In genomic region chr1:158999301-159000069, GRCh38 we compare ENCODE assay signal across 8 cellular contexts.
A peak's percentile ranks its signal among the peaks of the same experiment; 100 is the strongest.
DNase-seq lines count a peak whose midpoint lies in the region; ATAC-seq and TF ChIP-seq lines count a peak whose summit lies in the region.

No MANE protein-coding gene starts in this region.

- no peaks in the 10 kb centered on the region for H3K27me3 ChIP-seq in effector memory CD4-positive, alpha-beta T cell (replicated peaks; ENCODE audit: control insufficient read depth, insufficient read depth, low read length, poor library complexity, severe bottlenecking)

- no peak overlapping the region for H3K27ac ChIP-seq in effector memory CD4-positive, alpha-beta T cell (ENCODE audit: insufficient read depth, low read length, poor library complexity, severe bottlenecking)

- no peaks in the 10 kb centered on the region for H3K4me1 ChIP-seq in effector memory CD4-positive, alpha-beta T cell (ENCODE audit: control insufficient read depth, insufficient read depth, low read length, poor library complexity, severe bottlenecking)

- no peak overlapping the region for H3K4me3 ChIP-seq in effector memory CD4-positive, alpha-beta T cell (ENCODE audit: insufficient read depth, low read depth, low read length, poor library complexity, severe bottlenecking)

- peak; percentile 90 for ATAC-seq in SK-N-SH treated with all-trans-retinoic acid at 6 μM for 48 hours
- no peak for ATAC-seq in GM21423 (IDR thresholded peaks at IDR 0.05; ENCODE audit: unreplicated experiment)

- no peaks in the 10 kb centered on the region for H3K36me3 ChIP-seq in effector memory CD4-positive, alpha-beta T cell (ENCODE audit: control insufficient read depth, insufficient read depth, low read length)

- DNase-seq in ELR (ENCODE audit: low read depth) (peak; percentile 88), glomerular visceral epithelial cell (ENCODE audit: extremely low spot score) (peak; percentile 90), non-pigmented ciliary epithelial cell (ENCODE audit: low read depth) (peak; percentile 71)
- DNase-seq in activated CD4-positive, CD25-positive, alpha-beta regulatory T cell (lab: John Stamatoyannopoulos, UW) = no peak
- DNase-seq in stimulated activated CD4-positive, alpha-beta T cell treated with anti-CD3 and anti-CD28 coated beads, Interleukin-2, amount 100 ng/mL, for 24 hours = no peak
- no peak for DNase-seq in effector memory CD4-positive, alpha-beta T cell

- H3K9me3 ChIP-seq in effector memory CD4-positive, alpha-beta T cell (ENCODE audit: control insufficient read depth, low read length) = no peaks in the 10 kb centered on the region

TF ChIP-seq in SK-N-SH treated with all-trans-retinoic acid at 6 μM for 48 hours, 23 proteins besides CTCF, POLR2A, EP300 and RAD21:
- no peak for TF ChIP-seq ZNF8 (CRISPR knock-in tag; IDR thresholded peaks at IDR 0.05)
- TF ChIP-seq TOX (CRISPR knock-in tag; IDR thresholded peaks at IDR 0.05; ENCODE audit: borderline replicate concordance) = peak; percentile 15; the same call in 1 of the 2 replicates
- no peak for TF ChIP-seq ISL1 (CRISPR knock-in tag; IDR thresholded peaks at IDR 0.05)
- TF ChIP-seq ZFP3 (CRISPR knock-in tag; IDR thresholded peaks at IDR 0.05) = no peak
- TF ChIP-seq RARB (CRISPR knock-in tag; IDR thresholded peaks at IDR 0.05) = 0 out of 2 replicates have a peak, but pooled peaks have one; percentile 52
- no peak for TF ChIP-seq ARNTL (CRISPR knock-in tag; IDR thresholded peaks at IDR 0.05; ENCODE audit: borderline replicate concordance, low read depth)

Comparison
In these comparisons a context has a peak if more than half of its experiments do, and no peak if none do; other contexts are left out.
1. DNase-seq: peak in ELR (single experiment), glomerular visceral epithelial cell (single experiment) and non-pigmented ciliary epithelial cell (single experiment); none in activated CD4-positive, CD25-positive, alpha-beta regulatory T cell (0 of 4), stimulated activated CD4-positive, alpha-beta T cell treated with anti-CD3 and anti-CD28 coated beads, Interleukin-2, amount 100 ng/mL, for 24 hours (0 of 2) and effector memory CD4-positive, alpha-beta T cell (0 of 3).